In the genomic region with DNA sequence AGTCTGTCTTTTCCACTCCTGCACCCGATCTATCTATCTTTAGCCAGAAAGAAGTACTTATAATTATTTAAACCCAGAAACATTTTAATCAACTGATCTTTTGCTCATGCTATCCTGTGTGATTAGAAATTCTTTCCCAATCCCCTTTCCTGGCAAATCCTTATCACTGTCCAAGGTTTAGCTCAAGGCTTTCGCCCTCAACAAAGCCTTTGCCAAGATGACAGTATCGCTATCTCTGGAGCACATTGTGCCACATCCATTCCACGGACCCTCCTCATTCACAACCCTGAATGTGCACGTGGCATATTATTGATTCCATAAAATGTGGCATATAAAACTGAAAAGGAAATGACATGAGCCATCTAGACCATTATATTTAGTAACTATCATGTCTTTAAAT, we compare ENCODE assay signal across 24 cellular contexts.
"Had no signal": no experiment of that assay in that cellular context is flagged by ENCODE, and none has a peak within 500 bp of the region (broad histone marks: within the 10 kb centered on the region; RNA-seq: fewer than 3 reads in every experiment).

No MANE protein-coding gene starts in this region.

- DNase-seq: colonic mucosa; cortex of kidney; effector CD8-positive, alpha-beta T cell; effector memory CD8-positive, alpha-beta T cell; endodermal cell; erythroblast; esophagus squamous epithelium; foreskin fibroblast; foreskin melanocyte; gastrocnemius medialis; glutamatergic neuron; head of caudate nucleus; heart right ventricle; hippocampal formation; left cardiac atrium; left ventricle myocardium inferior; lower lobe of right lung; mesenchymal stem cell; naive thymus-derived CD4-positive, alpha-beta T cell had no signal

- H3K4me1 ChIP-seq: colonic mucosa, esophagus squamous epithelium, gastrocnemius medialis, heart right ventricle, left ventricle myocardium inferior, lower lobe of right lung had no signal

- H3K36me3 ChIP-seq: colonic mucosa, esophagus squamous epithelium, gastrocnemius medialis, heart right ventricle, left ventricle myocardium inferior, lower lobe of right lung had no signal

- FAIRE-seq: endometrium, islet of Langerhans, keratinocyte had no signal

- H3K9me3 ChIP-seq: colonic mucosa, esophagus squamous epithelium, gastrocnemius medialis, left ventricle myocardium inferior, lower lobe of right lung had no signal

- ATAC-seq: effector memory CD8-positive, alpha-beta T cell; esophagus mucosa; gastrocnemius medialis; heart right ventricle; left cardiac atrium; lower lobe of right lung; naive thymus-derived CD4-positive, alpha-beta T cell had no signal

- H3K27me3 ChIP-seq: colonic mucosa, esophagus squamous epithelium, gastrocnemius medialis, heart right ventricle had no signal

- H3K4me3 ChIP-seq: colonic mucosa, esophagus squamous epithelium, gastrocnemius medialis, heart right ventricle, left ventricle myocardium inferior, lower lobe of right lung had no signal

- H3K27ac ChIP-seq: colonic mucosa, epithelial cell of prostate, esophagus squamous epithelium, gastrocnemius medialis, heart right ventricle, left ventricle myocardium inferior, lower lobe of right lung had no signal
